13 cellular contexts compared by ENCODE assay signal in the genomic region with DNA sequence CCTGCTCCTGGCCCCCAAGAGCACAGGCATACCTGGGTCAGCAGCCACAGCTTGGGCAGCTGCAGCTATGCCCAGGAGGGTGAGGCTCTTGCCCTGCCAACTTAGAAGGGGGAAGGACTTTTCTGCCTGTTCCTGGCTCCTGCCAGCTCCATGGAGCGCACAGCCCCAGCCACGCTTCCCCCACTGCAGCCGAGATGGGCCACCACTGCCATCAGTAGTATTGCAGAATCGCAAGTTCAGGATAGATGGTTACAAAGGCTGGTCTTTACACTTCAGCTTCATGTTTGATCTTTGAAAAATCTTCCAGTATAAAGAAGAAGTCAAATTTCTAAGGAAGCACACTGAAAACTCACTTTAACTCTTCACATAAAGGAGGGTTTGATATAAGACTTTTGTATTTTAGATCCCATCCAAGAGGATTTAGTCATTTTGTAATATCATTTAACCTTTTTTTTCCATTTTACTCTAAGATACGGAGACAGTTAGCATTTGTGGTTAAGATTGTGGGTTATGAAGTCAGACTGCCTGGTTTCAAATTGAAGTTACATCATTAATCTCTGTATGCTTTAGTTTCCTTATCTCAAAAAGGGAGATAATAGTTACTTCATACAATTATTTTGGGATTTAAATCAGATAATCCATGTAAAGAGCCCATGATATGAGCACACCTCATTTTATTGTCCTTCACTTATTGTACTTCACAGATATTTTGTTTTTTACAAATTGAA.
DNase-seq lines count a peak whose midpoint lies in the region; ATAC-seq and TF ChIP-seq lines count a peak whose summit lies in the region.
"Had no signal": no experiment of that assay in that cellular context is flagged by ENCODE, and none has a peak within 500 bp of the region (broad histone marks: within the 10 kb centered on the region; RNA-seq: fewer than 3 reads in every experiment).

No MANE protein-coding gene starts in this region.

- H3K36me3 ChIP-seq in upper lobe of right lung: no peaks in the 10 kb centered on the region
- no peaks in the 10 kb centered on the region for H3K36me3 ChIP-seq in body of pancreas (replicated peaks in 1 of 2; ENCODE audit: insufficient read depth in 1 of 2, low read depth in 2 of 2)

- H3K27ac ChIP-seq in caudate nucleus (ENCODE audit: low read depth, low read length): peak overlapping the region; percentile 98
- H3K27ac ChIP-seq in upper lobe of right lung: no peak overlapping the region
- no peak overlapping the region for H3K27ac ChIP-seq in body of pancreas
- H3K27ac ChIP-seq: gastroesophageal sphincter, stomach had no signal

- TF ChIP-seq CTCF in upper lobe of right lung (IDR thresholded peaks at IDR 0.05): no peak
- no peak for TF ChIP-seq CTCF in body of pancreas (IDR thresholded peaks at IDR 0.05)

- TF ChIP-seq POLR2A in body of pancreas (IDR thresholded peaks at IDR 0.05): no peak

- no peaks in the 10 kb centered on the region for H3K9me3 ChIP-seq in upper lobe of right lung
- no peaks in the 10 kb centered on the region for H3K9me3 ChIP-seq in body of pancreas
- H3K9me3 ChIP-seq: gastroesophageal sphincter, stomach had no signal

- intact Hi-C loops in upper lobe of right lung (cut with DNase I) (no loop called here), body of pancreas (cut with DNase I) (no loop called here)

- peak; percentile 31 for DNase-seq in stimulated activated CD4-positive, alpha-beta T cell treated with anti-CD3 and anti-CD28 coated beads, Interleukin-15, amount 100 ng/mL, for 24 hours
- DNase-seq in stimulated activated CD4-positive, alpha-beta T cell treated with anti-CD3 and anti-CD28 coated beads, Interleukin-12 subunit alpha, Interleukin-12 subunit beta, amount 100 ng/mL, for 4 hours: no peak
- DNase-seq in caudate nucleus (lab: John Stamatoyannopoulos, UW) (no peak), upper lobe of right lung (no peak), body of pancreas (no peak), NCI-H128 (lab: John Stamatoyannopoulos, UW; ENCODE audit: unreplicated experiment) (no peak)
- DNase-seq: activated B cell treated with CpG ODN at 0.5 μM for 24 hours, islet precursor cell, NCI-H1930, stomach had no signal

- ATAC-seq in SK-N-SH treated with all-trans-retinoic acid at 6 μM for 48 hours (no peak), upper lobe of right lung (peak; percentile 25), body of pancreas (no peak), GM21619 (IDR thresholded peaks at IDR 0.05; ENCODE audit: unreplicated experiment) (no peak)
- ATAC-seq: gastroesophageal sphincter had no signal

- H3K4me1 ChIP-seq in upper lobe of right lung (no peaks in the 10 kb centered on the region), body of pancreas (no peaks in the 10 kb centered on the region)
- H3K4me1 ChIP-seq: stomach had no signal

- 88 to 94% methylated on average over 5 of the region's 5 CpGs for whole genome bisulfite sequencing in body of pancreas, 2 donors

- H3K4me3 ChIP-seq in upper lobe of right lung (no peak overlapping the region), body of pancreas (no peak overlapping the region)
- H3K4me3 ChIP-seq: gastroesophageal sphincter, stomach had no signal

- H3K27me3 ChIP-seq in upper lobe of right lung (no peaks in the 10 kb centered on the region), body of pancreas (no peaks in the 10 kb centered on the region)
- H3K27me3 ChIP-seq: gastroesophageal sphincter, stomach had no signal

TF ChIP-seq in SK-N-SH treated with all-trans-retinoic acid at 6 μM for 48 hours, 23 proteins besides CTCF, POLR2A, EP300 and RAD21:
- TF ChIP-seq ZFP3 (CRISPR knock-in tag; IDR thresholded peaks at IDR 0.05) (no peak), TCF4 (CRISPR knock-in tag; IDR thresholded peaks at IDR 0.05; ENCODE audit: borderline replicate concordance) (no peak), ISL1 (CRISPR knock-in tag; IDR thresholded peaks at IDR 0.05) (peak; percentile 66), POU6F1 (CRISPR knock-in tag; IDR thresholded peaks at IDR 0.05; ENCODE audit: borderline replicate concordance, low read depth) (no peak), OSR1 (CRISPR knock-in tag; IDR thresholded peaks at IDR 0.05) (no peak)
